Comparison of ENCODE assay signal across 8 cellular contexts in the genomic region with DNA sequence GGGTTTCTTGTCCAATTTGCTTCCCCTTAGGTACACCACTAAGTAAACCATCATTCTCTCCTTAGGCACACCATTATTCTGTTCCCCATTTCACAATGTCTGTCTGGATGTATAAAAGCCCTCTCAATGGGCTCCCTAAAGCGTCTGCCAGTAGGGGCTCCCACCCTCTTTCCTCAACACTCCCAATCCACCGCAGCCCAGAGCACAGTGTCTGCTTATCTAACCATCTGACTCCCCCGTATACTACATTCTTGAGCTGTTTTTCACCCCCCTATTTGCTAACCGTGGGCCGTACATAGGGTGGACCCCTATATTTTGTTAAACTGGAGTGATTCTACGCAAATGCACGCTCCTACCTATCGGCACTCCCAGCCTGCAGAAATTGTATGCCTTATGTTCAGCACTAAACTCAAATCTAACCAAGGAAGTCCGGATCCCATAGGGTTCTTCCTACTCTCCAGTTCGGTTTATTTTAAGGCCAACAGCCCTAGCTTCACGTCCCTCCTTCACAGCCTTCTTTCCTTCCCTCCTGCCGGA. TPM values are rescaled to one million over a fixed set of nuclear protein-coding genes. Genes with fewer than 3 reads are reported as not detected.
A peak's percentile ranks its signal among the peaks of the same experiment; 100 is the strongest.
DNase-seq lines count a peak whose midpoint lies in the region; ATAC-seq lines count a peak whose summit lies in the region.

No MANE protein-coding gene starts in this region.

- H3K4me1 Mint-ChIP-seq in activated naive CD8-positive, alpha-beta T cell (ENCODE audit: low read depth), result peaks cover 34% of the 10 kb centered on the region

- H3K4me1 ChIP-seq in right cardiac atrium (ENCODE audit: control insufficient read depth, insufficient read depth, low read length), result no peaks in the 10 kb centered on the region

- no peaks in the 10 kb centered on the region for H3K27me3 Mint-ChIP-seq in activated naive CD8-positive, alpha-beta T cell

- H3K36me3 Mint-ChIP-seq in activated naive CD8-positive, alpha-beta T cell, result no peaks in the 10 kb centered on the region

- peak overlapping the region; percentile 95 for H3K4me3 Mint-ChIP-seq in activated naive CD8-positive, alpha-beta T cell

- DNase-seq in Right ventricle myocardium inferior (ENCODE audit: missing footprints), result no peak
- DNase-seq in cardiac septum (ENCODE audit: low spot score), result no peak
- peak; percentile 82 for DNase-seq in NCI-H2171 treated with DMSO at 0.1 percent for 48 hours (lab: John Stamatoyannopoulos, UW)
- DNase-seq in right cardiac atrium, result peak in 1 of 3 donors; percentile 54
- no peak for DNase-seq in skeletal muscle cell (ENCODE audit: low read depth)
- no peak for DNase-seq in retina

- intact Hi-C loops in Right ventricle myocardium inferior (cut with DNase I) (loop anchor here (1.0 to 2.0 kb wide), 4 partner anchors 21 to 357 kb away; no protein-coding TSS in a partner anchor), cardiac septum (cut with DNase I) (loop anchor here (1.0 to 5.0 kb wide), 3 partner anchors 27 to 108 kb away; partner anchors contain the start of genes LRRC3C and ORMDL3), right cardiac atrium (cut with DNase I) (loop anchor here in 1 of 4 donors (2.0 kb wide), 1 partner anchor 21 kb away; no protein-coding TSS in a partner anchor)

- no peaks in the 10 kb centered on the region for H3K9me3 Mint-ChIP-seq in activated naive CD8-positive, alpha-beta T cell (ENCODE audit: low read depth)

- H3K27ac Mint-ChIP-seq in activated naive CD8-positive, alpha-beta T cell, result peak overlapping the region; percentile 92

- H3K27me3 ChIP-seq in right cardiac atrium (ENCODE audit: control insufficient read depth, insufficient read depth), result no peaks in the 10 kb centered on the region

- WGBS in right cardiac atrium, result under 1% methylated on average over 12 of the region's 12 CpGs

- H3K9me3 ChIP-seq in right cardiac atrium (ENCODE audit: control insufficient read depth, low read length), result no peaks in the 10 kb centered on the region

- ATAC-seq in Right ventricle myocardium inferior (peak; percentile 16), HG02623 (IDR thresholded peaks at IDR 0.05; ENCODE audit: unreplicated experiment) (peak; percentile 14), right cardiac atrium (peak; percentile 10 to 33)

- peak overlapping the region; percentile 83 for H3K27ac ChIP-seq in right cardiac atrium (ENCODE audit: low read length)

- peak overlapping the region; percentile 58 for H3K4me3 ChIP-seq in right cardiac atrium (ENCODE audit: low read length)
- peak overlapping the region; percentile 95 for H3K4me3 ChIP-seq in skeletal muscle cell (ENCODE audit: low read depth, low read length)

RNA-seq across cellular contexts. Expression of gene PSMD3, which starts 0.7 kb away (rescaled TPM):
- 86.9 TPM for total RNA-seq in Right ventricle myocardium inferior
- 85.2 TPM for total RNA-seq in cardiac septum
- total RNA-seq in right cardiac atrium, result 10 to 100 TPM; 80.0 to 83.1 (median 81.1) TPM
- 85.8 TPM for polyA plus RNA-seq in right cardiac atrium

RNA-seq across cellular contexts. Expression of gene GSDMA, which starts 17.1 kb away (rescaled TPM):
- total RNA-seq in Right ventricle myocardium inferior (1.4 TPM), cardiac septum (0.48 TPM), right cardiac atrium (under 1 TPM in 3 of 4 donors, not detected in 1; 0.29 to 0.97 (median 0.53) TPM)
- polyA plus RNA-seq in right cardiac atrium, result not detected

RNA-seq across cellular contexts. Expression of gene CSF3, which starts 35.3 kb away (rescaled TPM):
- total RNA-seq in Right ventricle myocardium inferior (not detected), cardiac septum (not detected), right cardiac atrium (under 1 TPM in 2 of 4 donors, not detected in 2; 0.40 to 0.58 TPM)
- polyA plus RNA-seq in right cardiac atrium, result 0.97 TPM

RNA-seq across cellular contexts. Expression of gene LRRC3C, which starts 52.4 kb away (rescaled TPM):
- total RNA-seq in Right ventricle myocardium inferior (not detected), cardiac septum (not detected), right cardiac atrium (not detected)
- not detected for polyA plus RNA-seq in right cardiac atrium

RNA-seq across cellular contexts. Expression of gene ORMDL3, which starts 52.5 kb away (rescaled TPM):
- total RNA-seq in Right ventricle myocardium inferior (34.7 TPM), cardiac septum (104 TPM), right cardiac atrium (10 to 100 TPM; 37.0 to 42.3 (median 39.3) TPM)
- polyA plus RNA-seq in right cardiac atrium, result 46.6 TPM
